In the genomic region with DNA sequence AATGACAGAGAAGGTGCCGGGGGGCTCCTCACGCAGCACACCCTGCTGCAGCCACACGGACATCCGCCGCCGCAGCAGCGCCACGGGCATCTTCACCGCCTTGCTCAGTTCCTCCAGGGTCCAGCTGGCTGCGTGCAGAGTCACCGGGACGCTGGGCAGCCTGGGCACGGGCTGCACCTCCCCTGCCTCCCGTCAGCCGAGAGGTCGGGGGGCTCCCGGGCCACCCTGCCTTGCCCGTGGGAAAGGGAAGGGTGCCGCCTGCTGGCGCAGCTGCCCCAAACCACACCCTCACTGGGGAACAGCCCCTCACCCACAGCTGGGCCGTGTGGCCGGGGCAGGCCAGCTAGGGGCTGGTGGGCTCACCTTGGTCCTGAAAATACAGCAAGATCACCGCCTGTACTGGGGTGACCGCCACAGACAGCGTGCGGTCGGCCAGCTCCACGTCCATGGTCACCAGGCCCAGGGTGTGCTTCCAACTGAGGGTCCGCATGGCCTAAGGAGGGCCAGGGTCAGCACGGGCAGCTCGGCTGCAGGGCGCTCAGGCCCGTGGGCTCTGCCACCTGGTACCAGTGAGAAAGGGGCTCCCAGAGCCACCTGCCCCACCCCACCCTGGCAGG, we compare ENCODE assay signal across 1 cellular context.
TF ChIP-seq lines count a peak whose summit lies in the region.

No MANE protein-coding gene starts in this region.

TF ChIP-seq in IMR-90, 13 proteins besides CTCF, POLR2A, EP300 and RAD21 (continued from another document):
- TF ChIP-seq, protein P1, sequence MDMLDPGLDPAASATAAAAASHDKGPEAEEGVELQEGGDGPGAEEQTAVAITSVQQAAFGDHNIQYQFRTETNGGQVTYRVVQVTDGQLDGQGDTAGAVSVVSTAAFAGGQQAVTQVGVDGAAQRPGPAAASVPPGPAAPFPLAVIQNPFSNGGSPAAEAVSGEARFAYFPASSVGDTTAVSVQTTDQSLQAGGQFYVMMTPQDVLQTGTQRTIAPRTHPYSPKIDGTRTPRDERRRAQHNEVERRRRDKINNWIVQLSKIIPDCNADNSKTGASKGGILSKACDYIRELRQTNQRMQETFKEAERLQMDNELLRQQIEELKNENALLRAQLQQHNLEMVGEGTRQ (IDR thresholded peaks at IDR 0.05; ENCODE audit: low read depth, low read length) = no peak
- TF ChIP-seq CEBPB (IDR thresholded peaks at IDR 0.05; ENCODE audit: low read depth, low read length) = no peak
- TF ChIP-seq SMC3 (IDR thresholded peaks at IDR 0.05; ENCODE audit: low read depth, low read length) = no peak
- no peak for TF ChIP-seq BHLHE40 (IDR thresholded peaks at IDR 0.05; ENCODE audit: low read depth, low read length)
- TF ChIP-seq MXI1 (IDR thresholded peaks at IDR 0.05; ENCODE audit: borderline replicate concordance, low read depth, low read length) = no peak
- TF ChIP-seq MAZ (IDR thresholded peaks at IDR 0.05; ENCODE audit: borderline replicate concordance, low read depth, low read length) = no peak
- TF ChIP-seq, protein P2, sequence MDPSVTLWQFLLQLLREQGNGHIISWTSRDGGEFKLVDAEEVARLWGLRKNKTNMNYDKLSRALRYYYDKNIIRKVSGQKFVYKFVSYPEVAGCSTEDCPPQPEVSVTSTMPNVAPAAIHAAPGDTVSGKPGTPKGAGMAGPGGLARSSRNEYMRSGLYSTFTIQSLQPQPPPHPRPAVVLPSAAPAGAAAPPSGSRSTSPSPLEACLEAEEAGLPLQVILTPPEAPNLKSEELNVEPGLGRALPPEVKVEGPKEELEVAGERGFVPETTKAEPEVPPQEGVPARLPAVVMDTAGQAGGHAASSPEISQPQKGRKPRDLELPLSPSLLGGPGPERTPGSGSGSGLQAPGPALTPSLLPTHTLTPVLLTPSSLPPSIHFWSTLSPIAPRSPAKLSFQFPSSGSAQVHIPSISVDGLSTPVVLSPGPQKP (IDR thresholded peaks at IDR 0.05; ENCODE audit: borderline replicate concordance, low read depth, low read length) = no peak
- no peak for TF ChIP-seq CHD1 (IDR thresholded peaks at IDR 0.05; ENCODE audit: low read depth, low read length)
- no peak for TF ChIP-seq RCOR1 (IDR thresholded peaks at IDR 0.05; ENCODE audit: insufficient replicate concordance, low read length)
- no peak for TF ChIP-seq NFE2L2 (IDR thresholded peaks at IDR 0.05; ENCODE audit: low read depth, low read length)
- no peak for TF ChIP-seq FOS (IDR thresholded peaks at IDR 0.05; ENCODE audit: low read depth, low read length)
- TF ChIP-seq RFX5 (IDR thresholded peaks at IDR 0.05; ENCODE audit: low read depth, low read length) = no peak
